ENCODE assay signal across 1 cellular context in the genomic region with DNA sequence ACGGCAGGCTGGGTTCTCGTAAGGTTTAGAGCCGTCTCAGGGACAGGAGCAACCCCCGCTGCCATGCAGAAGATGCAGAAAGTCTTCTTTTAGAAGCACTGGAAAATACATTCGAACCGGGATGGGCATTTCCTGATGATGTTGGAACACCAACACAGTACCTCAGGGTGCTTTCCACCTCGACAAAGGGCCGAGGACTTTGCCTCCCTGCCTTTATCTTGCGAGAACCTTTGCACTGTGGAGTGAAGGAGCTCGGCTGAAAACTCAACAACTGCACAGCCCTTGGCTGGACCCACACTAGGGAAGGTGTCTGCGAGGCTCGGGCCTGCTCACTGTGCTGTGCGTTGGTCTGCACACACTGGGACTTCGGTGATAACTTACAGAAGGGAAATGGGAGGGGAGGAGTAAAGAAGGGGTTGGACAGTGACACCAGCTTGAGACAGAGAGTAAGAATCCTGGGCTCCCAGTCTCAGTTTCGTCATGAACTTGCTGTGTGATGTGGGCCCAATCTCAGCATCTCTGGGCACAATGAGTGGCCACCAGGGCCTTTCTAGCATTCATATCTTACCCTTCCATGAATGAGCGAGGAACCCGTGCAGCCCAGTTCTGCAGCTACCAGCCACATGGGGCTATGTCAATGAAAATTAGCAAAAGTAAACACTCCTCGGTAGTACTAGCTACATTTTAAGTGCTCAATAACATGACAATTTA.
TF ChIP-seq lines count a peak whose summit lies in the region.

No MANE protein-coding gene starts in this region.

TF ChIP-seq in K562, 482 proteins besides CTCF, POLR2A, EP300 and RAD21 (continued from another document):
- no peak for TF ChIP-seq TCF7 (IDR thresholded peaks at IDR 0.05; ENCODE audit: borderline replicate concordance)
